Comparison of ENCODE assay signal across 15 cellular contexts in genomic region chr13:40181203-40181845, GRCh38.
DNase-seq lines count a peak whose midpoint lies in the region; TF ChIP-seq lines count a peak whose summit lies in the region.
"Had no signal": no experiment of that assay in that cellular context is flagged by ENCODE, and none has a peak within 500 bp of the region (broad histone marks: within the 10 kb centered on the region; RNA-seq: fewer than 3 reads in every experiment).

No MANE protein-coding gene starts in this region.

- no peak overlapping the region for H3K9ac ChIP-seq in Karpas-422 (ENCODE audit: low read length)

- H3K36me3 ChIP-seq in Karpas-422 (ENCODE audit: insufficient read depth, low read length) = no peaks in the 10 kb centered on the region

- H3K4me1 ChIP-seq in Karpas-422 (ENCODE audit: low read length) = peaks cover 18% of the 10 kb centered on the region

- H3K27ac ChIP-seq in Karpas-422 (ENCODE audit: low read length) = no peak overlapping the region
- H3K27ac ChIP-seq: epithelial cell of prostate had no signal

- H3K27me3 ChIP-seq in Karpas-422 (ENCODE audit: low read length) = no peaks in the 10 kb centered on the region

- DNase-seq in NCI-H146 (lab: John Stamatoyannopoulos, UW) (peak; percentile 5), NCI-H146 treated with DMSO at 0.1 percent for 48 hours (lab: John Stamatoyannopoulos, UW; ENCODE audit: unreplicated experiment) (no peak), NCI-H82 (lab: John Stamatoyannopoulos, UW) (peak; percentile 95), erythroblast (lab: John Stamatoyannopoulos, UW) (peak; percentile 54 to 55), non-pigmented ciliary epithelial cell (ENCODE audit: low read depth) (peak; percentile 86), Karpas-422 (no peak), activated gamma-delta T cell treated with Interleukin-2 at 50 U/mL for 16 hours (no peak)
- no peak for DNase-seq in activated naive CD4-positive, alpha-beta T cell treated with Interleukin-2 at 50 U/mL for 16 hours
- DNase-seq: 8988T; activated T-cell treated with anti-CD3 and anti-CD28 coated beads, Interleukin-2, amount 50 U/mL, for 4 hours; central memory CD4-positive, alpha-beta T cell; HFFc6; immature natural killer cell; nephron progenitor cell had no signal

- H2AFZ ChIP-seq in Karpas-422 (ENCODE audit: low read length) = no peak overlapping the region

- H3K4me3 ChIP-seq in Karpas-422 (ENCODE audit: low read length) = no peak overlapping the region

- no peak for TF ChIP-seq POLR2A in erythroblast (IDR thresholded peaks at IDR 0.05; ENCODE audit: low read length)

- no peaks in the 10 kb centered on the region for H3K9me2 ChIP-seq in Karpas-422 (replicated peaks; ENCODE audit: insufficient read depth, low read length)

- H3K4me2 ChIP-seq in Karpas-422 (ENCODE audit: low read depth, low read length, poor library complexity, severe bottlenecking) = no peak overlapping the region

- no peaks in the 10 kb centered on the region for H4K20me1 ChIP-seq in Karpas-422 (ENCODE audit: insufficient read depth, low read depth, low read length)

- H3K9me3 ChIP-seq in Karpas-422 (ENCODE audit: low read length) = no peaks in the 10 kb centered on the region

- H3K79me2 ChIP-seq in Karpas-422 (ENCODE audit: low read length) = no peaks in the 10 kb centered on the region

Comparison
In these comparisons a context has a peak if more than half of its experiments do, and no peak if none do; other contexts are left out.
1. DNase-seq: peak in NCI-H146 (single experiment), NCI-H82 (single experiment), erythroblast (2 of 2) and non-pigmented ciliary epithelial cell (single experiment); none in NCI-H146 treated with DMSO at 0.1 percent for 48 hours (single experiment), activated naive CD4-positive, alpha-beta T cell treated with Interleukin-2 at 50 U/mL for 16 hours (single experiment), Karpas-422 (single experiment) and activated gamma-delta T cell treated with Interleukin-2 at 50 U/mL for 16 hours (single experiment).